11 cellular contexts compared by ENCODE assay signal in genomic region chr6:35485402-35485877, GRCh38. TPM values are rescaled to one million over a fixed set of nuclear protein-coding genes. Genes with fewer than 3 reads are reported as not detected.
A peak's percentile ranks its signal among the peaks of the same experiment; 100 is the strongest.
DNase-seq lines count a peak whose midpoint lies in the region; ATAC-seq, FAIRE-seq and TF ChIP-seq lines count a peak whose summit lies in the region.
"Had no signal": no experiment of that assay in that cellular context is flagged by ENCODE, and none has a peak within 500 bp of the region (broad histone marks: within the 10 kb centered on the region; RNA-seq: fewer than 3 reads in every experiment).

No MANE protein-coding gene starts in this region.

- no peak overlapping the region for H3K4me3 Mint-ChIP-seq in stimulated activated memory B cell treated with anti-CD40 and anti-IgM and Interleukin-4, amounts not matched to agents 10 μg/mL and 1 μg/mL and 100 μg/mL, for 72 hours
- no peak overlapping the region for H3K4me3 Mint-ChIP-seq in natural killer cell
- H3K4me3 Mint-ChIP-seq: T-helper 2 cell treated with Interferon-gamma antibody and Interleukin-4, amounts not matched to agents 5 μg/mL and 100 μg/mL, for 36 hours had no signal

- no peaks in the 10 kb centered on the region for H3K9me3 ChIP-seq in left lung
- H3K9me3 ChIP-seq in tibial artery: no peaks in the 10 kb centered on the region
- H3K9me3 ChIP-seq: psoas muscle had no signal

- DNase-seq in HTR-8/SVneo (ENCODE audit: insufficient read length, low spot score) (peak; percentile 71), cardiac fibroblast (ENCODE audit: low read depth in 2 of 2) (peak; percentile 60 to 75), left lung (peak in 1 of 2 donors; percentile 55), tibial artery (no peak), natural killer cell (no peak)
- DNase-seq: caudate nucleus had no signal

- peak overlapping the region; percentile 66 to 83 for H3K27ac ChIP-seq in left lung
- H3K27ac ChIP-seq in tibial artery: peak overlapping the region; percentile 92 to 100

- peaks cover 9% of the 10 kb centered on the region for H3K4me1 Mint-ChIP-seq in stimulated activated memory B cell treated with anti-CD40 and anti-IgM and Interleukin-4, amounts not matched to agents 10 μg/mL and 1 μg/mL and 100 μg/mL, for 72 hours
- H3K4me1 Mint-ChIP-seq in natural killer cell: peaks cover 0 to 9% of the 10 kb centered on the region in 2 donors

- FAIRE-seq in HTR-8/SVneo (lab: Jason Lieb, UNC): peak; percentile 81

- H3K4me3 ChIP-seq in cardiac fibroblast (replicated peaks in 1 of 2; ENCODE audit: low read depth in 2 of 2, low read length in 2 of 2): no peak overlapping the region
- H3K4me3 ChIP-seq in left lung: peak overlapping the region in 1 of 2 donors; percentile 3
- H3K4me3 ChIP-seq in tibial artery: peak overlapping the region; percentile 25 to 33
- H3K4me3 ChIP-seq: psoas muscle had no signal

- no peak for TF ChIP-seq CTCF in cardiac fibroblast (IDR thresholded peaks at IDR 0.05; ENCODE audit: low read depth, low read length)
- no peak for TF ChIP-seq CTCF in left lung (IDR thresholded peaks at IDR 0.05)
- TF ChIP-seq CTCF in tibial artery (IDR thresholded peaks at IDR 0.05): no peak
- TF ChIP-seq CTCF in natural killer cell (IDR thresholded peaks at IDR 0.05): no peak

- ATAC-seq in left lung (peak; percentile 72), GM18502 (IDR thresholded peaks at IDR 0.05; ENCODE audit: poor library complexity, unreplicated experiment) (no peak), GM21526 (IDR thresholded peaks at IDR 0.05; ENCODE audit: low FRiP score, unreplicated experiment) (no peak), natural killer cell (no peak)
- ATAC-seq in stimulated activated memory B cell treated with anti-CD40 and anti-IgM and Interleukin-4, amounts not matched to agents 10 μg/mL and 1 μg/mL and 100 μg/mL, for 72 hours: no peak

- intact Hi-C loops in left lung (cut with DNase I) (no loop called here), tibial artery (cut with DNase I; ENCODE audit: low total_unique reads) (no loop called here), natural killer cell (cut with micrococcal nuclease) (no loop called here)

- no peaks in the 10 kb centered on the region for H3K27me3 Mint-ChIP-seq in stimulated activated memory B cell treated with anti-CD40 and anti-IgM and Interleukin-4, amounts not matched to agents 10 μg/mL and 1 μg/mL and 100 μg/mL, for 72 hours
- H3K27me3 Mint-ChIP-seq in natural killer cell (ENCODE audit: low read depth in 2 of 2): no peaks in the 10 kb centered on the region

- H3K36me3 ChIP-seq in left lung: peaks cover 0 to 4% of the 10 kb centered on the region in 2 donors
- peaks cover 16 to 41% (median 29%) of the 10 kb centered on the region in 3 donors for H3K36me3 ChIP-seq in tibial artery

- H3K36me3 Mint-ChIP-seq in stimulated activated memory B cell treated with anti-CD40 and anti-IgM and Interleukin-4, amounts not matched to agents 10 μg/mL and 1 μg/mL and 100 μg/mL, for 72 hours: no peaks in the 10 kb centered on the region
- H3K36me3 Mint-ChIP-seq in natural killer cell: no peaks in the 10 kb centered on the region

- H3K9me3 Mint-ChIP-seq in stimulated activated memory B cell treated with anti-CD40 and anti-IgM and Interleukin-4, amounts not matched to agents 10 μg/mL and 1 μg/mL and 100 μg/mL, for 72 hours: no peaks in the 10 kb centered on the region
- no peaks in the 10 kb centered on the region for H3K9me3 Mint-ChIP-seq in natural killer cell
- H3K9me3 Mint-ChIP-seq: T-helper 2 cell treated with Interferon-gamma antibody and Interleukin-4, amounts not matched to agents 5 μg/mL and 100 μg/mL, for 36 hours had no signal

- H3K4me1 ChIP-seq in left lung (peaks cover 26 to 50% of the 10 kb centered on the region in 2 donors), tibial artery (peaks cover 0 to 59% (median 55%) of the 10 kb centered on the region in 4 donors)

- no peak overlapping the region for H3K27ac Mint-ChIP-seq in stimulated activated memory B cell treated with anti-CD40 and anti-IgM and Interleukin-4, amounts not matched to agents 10 μg/mL and 1 μg/mL and 100 μg/mL, for 72 hours
- H3K27ac Mint-ChIP-seq in natural killer cell: no peak overlapping the region
- H3K27ac Mint-ChIP-seq: T-helper 2 cell treated with Interferon-gamma antibody and Interleukin-4, amounts not matched to agents 5 μg/mL and 100 μg/mL, for 36 hours had no signal

- H3K27me3 ChIP-seq in left lung (peaks cover 0 to 4% of the 10 kb centered on the region in 2 donors), tibial artery (no peaks in the 10 kb centered on the region)

RNA-seq across cellular contexts. Expression of gene TEAD3, which starts 11.4 kb away (rescaled TPM):
- total RNA-seq in left lung (10 to 100 TPM; 18.1 to 22.4 TPM), natural killer cell (under 1 TPM in 1 of 3 donors, not detected in 2; 0.39 TPM)

RNA-seq across cellular contexts. Expression of gene RPL10A, which starts 17.2 kb away (rescaled TPM):
- 1,000 to 10,000 TPM in 1 of 2 donors, 100 to 1,000 TPM in 1; 858 to 1,030 TPM for total RNA-seq in left lung
- 100 to 1,000 TPM; 723 to 943 (median 942) TPM for total RNA-seq in natural killer cell

RNA-seq across cellular contexts. Expression of gene TULP1, which starts 27.3 kb away (rescaled TPM):
- total RNA-seq in left lung (not detected), natural killer cell (not detected)
- total RNA-seq: psoas muscle had no signal

RNA-seq across cellular contexts. Expression of gene FANCE, which starts 33.3 kb away (rescaled TPM):
- 1 to 10 TPM; 5.4 to 7.9 TPM for total RNA-seq in left lung
- total RNA-seq in natural killer cell: 1 to 10 TPM; 2.2 to 3.2 (median 2.6) TPM

Comparison
In these comparisons a context has a peak if more than half of its experiments do, and no peak if none do; other contexts are left out.
1. DNase-seq: peak in HTR-8/SVneo (single experiment) and cardiac fibroblast (2 of 2); none in tibial artery (0 of 2) and natural killer cell (single experiment).
2. H3K4me3 ChIP-seq: peak in tibial artery (2 of 2); none in cardiac fibroblast (0 of 2).
3. RNA of gene TEAD3, which starts 11.4 kb away (total RNA-seq): 18.1 to 22.4 TPM in left lung; 0.39 TPM in natural killer cell; every median in the first group is over 10 times any median in the second.